In the genomic region with DNA sequence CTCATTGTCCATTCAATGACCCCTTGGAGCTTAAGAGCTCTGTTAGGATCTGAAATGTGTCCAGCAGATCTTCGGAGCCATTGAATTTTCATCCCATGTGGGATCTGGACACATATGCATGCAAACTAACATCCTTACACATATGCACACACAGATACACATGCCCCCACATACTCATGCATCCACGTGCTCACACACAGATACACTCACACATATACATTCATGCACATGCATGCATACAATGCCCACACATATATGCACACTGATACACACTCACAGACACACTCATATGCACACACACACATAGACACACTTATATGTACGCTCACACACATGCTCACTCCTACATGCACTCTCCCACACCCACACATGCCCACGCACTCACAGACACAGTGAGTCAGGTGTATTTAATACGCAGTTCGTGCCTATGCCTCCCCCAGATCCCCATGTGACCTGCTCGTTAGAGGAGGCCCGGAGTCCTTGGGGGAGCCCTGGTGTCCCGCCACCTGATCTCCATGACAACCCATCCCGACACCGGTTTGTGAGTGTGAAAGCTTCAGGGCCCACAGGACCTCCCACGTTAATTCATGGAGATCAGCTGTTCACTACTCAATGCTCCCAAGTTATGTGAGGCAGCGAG, we compare ENCODE assay signal across 11 cellular contexts.
A peak's percentile ranks its signal among the peaks of the same experiment; 100 is the strongest.
DNase-seq lines count a peak whose midpoint lies in the region; ATAC-seq and TF ChIP-seq lines count a peak whose summit lies in the region.
"Had no signal": no experiment of that assay in that cellular context is flagged by ENCODE, and none has a peak within 500 bp of the region (broad histone marks: within the 10 kb centered on the region; RNA-seq: fewer than 3 reads in every experiment).

No MANE protein-coding gene starts in this region.

- no peaks in the 10 kb centered on the region for H3K4me1 ChIP-seq in transverse colon

- H3K36me3 ChIP-seq in transverse colon, result no peaks in the 10 kb centered on the region

- intact Hi-C loops in left cardiac atrium (cut with DNase I) (no loop called here), transverse colon (cut with DNase I; ENCODE audit: low total_unique reads) (no loop called here)

- H3K4me3 ChIP-seq in transverse colon, result no peak overlapping the region

- no peaks in the 10 kb centered on the region for H3K9me3 ChIP-seq in transverse colon

- no peaks in the 10 kb centered on the region for H3K27me3 ChIP-seq in transverse colon

- ATAC-seq in left cardiac atrium, result no peak
- ATAC-seq in HG02870 (IDR thresholded peaks at IDR 0.05; ENCODE audit: unreplicated experiment), result no peak

- 77% methylated on average over 13 of the region's 13 CpGs; no CpG with 5 or more reads in 1 of the 2 donors for WGBS in transverse colon (ENCODE audit: low coverage in 1 of 2), 2 donors

- TF ChIP-seq EP300 in transverse colon (IDR thresholded peaks at IDR 0.05; ENCODE audit: low read depth), result no peak

- no peak overlapping the region for H3K27ac ChIP-seq in transverse colon

- TF ChIP-seq CTCF in transverse colon (IDR thresholded peaks at IDR 0.05), result no peak

- in situ Hi-C loops in transverse colon (cut with MboI; ENCODE audit: low pct_ligation_motif_present in 1 of 4, low pct_unique_long_range_greater_than_20kb in 1 of 4, low sequenced_read_pairs in 3 of 4), result no loop called here

- no peak for TF ChIP-seq POLR2A in transverse colon (IDR thresholded peaks at IDR 0.05)

- peak; percentile 75 for DNase-seq in NCI-H1694 (lab: John Stamatoyannopoulos, UW)
- peak; percentile 35 for DNase-seq in NCI-H524 treated with DMSO at 0.1 percent for 48 hours (lab: John Stamatoyannopoulos, UW)
- DNase-seq in kidney tubule cell (ENCODE audit: low spot score), result peak; percentile 37
- DNase-seq in retina, result peak; percentile 69
- no peak for DNase-seq in left cardiac atrium
- DNase-seq in transverse colon, result no peak
- DNase-seq: HCEC 1CT, MV-4-11, NCI-H1417 treated with DMSO at 0.1 percent for 48 hours, NCI-H2081 had no signal

Comparison
In these comparisons a context has a peak if more than half of its experiments do, and no peak if none do; other contexts are left out.
1. DNase-seq: peak in NCI-H1694 (single experiment), NCI-H524 treated with DMSO at 0.1 percent for 48 hours (single experiment), kidney tubule cell (single experiment) and retina (single experiment); none in left cardiac atrium (single experiment) and transverse colon (single experiment).